In genomic region chr2:128362186-128362888, GRCh38 we compare ENCODE assay signal across 20 cellular contexts. TPM values are rescaled to one million over a fixed set of nuclear protein-coding genes. Genes with fewer than 3 reads are reported as not detected.
A peak's percentile ranks its signal among the peaks of the same experiment; 100 is the strongest.
DNase-seq lines count a peak whose midpoint lies in the region; ATAC-seq, FAIRE-seq and TF ChIP-seq lines count a peak whose summit lies in the region.
"Had no signal": no experiment of that assay in that cellular context is flagged by ENCODE, and none has a peak within 500 bp of the region (broad histone marks: within the 10 kb centered on the region; RNA-seq: fewer than 3 reads in every experiment).

No MANE protein-coding gene starts in this region.

- H3K4me3 ChIP-seq in choroid plexus epithelial cell (ENCODE audit: low read depth, low read length): no peak overlapping the region
- H3K4me3 ChIP-seq: pancreas, Peyer's patch, testis had no signal

- ATAC-seq in activated naive CD8-positive, alpha-beta T cell treated with anti-CD3 and anti-CD28 coated beads, Interleukin-2, amount 10 ng/mL, durations not matched to agents 7 days and 5 days (ENCODE audit: low read depth): no peak
- ATAC-seq in activated naive CD8-positive, alpha-beta T cell treated with anti-CD3 and anti-CD28 coated beads, Interleukin-2, amount 50 U/mL, for 24 hours: no peak
- ATAC-seq in HG02981 (IDR thresholded peaks at IDR 0.05; ENCODE audit: unreplicated experiment) (no peak), GM19351 (IDR thresholded peaks at IDR 0.05; ENCODE audit: unreplicated experiment) (no peak)
- ATAC-seq: activated T-cell treated with anti-CD3 and anti-CD28 coated beads, Interleukin-2, amount 50 U/mL, for 72 hours had no signal

- DNase-seq in activated naive CD8-positive, alpha-beta T cell treated with anti-CD3 and anti-CD28 coated beads, Interleukin-2, amount 10 ng/mL, durations not matched to agents 7 days and 5 days: peak; percentile 2
- DNase-seq in activated naive CD8-positive, alpha-beta T cell treated with anti-CD3 and anti-CD28 coated beads, Interleukin-2, amount 50 U/mL, for 24 hours: no peak
- DNase-seq in choroid plexus epithelial cell (ENCODE audit: low read depth): peak; percentile 20
- peak in 1 of 2 experiments; percentile 37 for DNase-seq in mesothelial cell of epicardium (ENCODE audit: low spot score in 2 of 2, unreplicated experiment in 2 of 2)
- no peak for DNase-seq in urothelium cell line (ENCODE audit: low spot score)
- DNase-seq in LoVo (ENCODE audit: low spot score): no peak
- DNase-seq: activated CD4-positive, alpha-beta T cell treated with anti-CD3 and anti-CD28 coated beads for 48 hours; activated T-cell treated with anti-CD3 and anti-CD28 coated beads, Interleukin-2, amount 50 U/mL, for 72 hours; amygdala; dermis blood vessel endothelial cell; NCI-H1930; NCI-H526; T-helper 2 cell; testis had no signal

- POLR2A ChIA-PET in activated naive CD8-positive, alpha-beta T cell treated with anti-CD3 and anti-CD28 coated beads, Interleukin-2, amount 10 ng/mL, durations not matched to agents 7 days and 5 days (lab: Charles Lee): no interaction called here

- no peaks in the 10 kb centered on the region for H3K9me3 Mint-ChIP-seq in activated naive CD8-positive, alpha-beta T cell treated with anti-CD3 and anti-CD28 coated beads, Interleukin-2, amount 10 ng/mL, durations not matched to agents 7 days and 5 days
- no peaks in the 10 kb centered on the region for H3K9me3 Mint-ChIP-seq in activated naive CD8-positive, alpha-beta T cell treated with anti-CD3 and anti-CD28 coated beads, Interleukin-2, amount 50 U/mL, for 24 hours
- H3K9me3 Mint-ChIP-seq in mesothelial cell of epicardium: no peaks in the 10 kb centered on the region
- H3K9me3 Mint-ChIP-seq: activated T-cell treated with anti-CD3 and anti-CD28 coated beads, Interleukin-2, amount 50 U/mL, for 72 hours; memory B cell had no signal

- no peak overlapping the region for H3K27ac Mint-ChIP-seq in activated naive CD8-positive, alpha-beta T cell treated with anti-CD3 and anti-CD28 coated beads, Interleukin-2, amount 10 ng/mL, durations not matched to agents 7 days and 5 days
- no peak overlapping the region for H3K27ac Mint-ChIP-seq in activated naive CD8-positive, alpha-beta T cell treated with anti-CD3 and anti-CD28 coated beads, Interleukin-2, amount 50 U/mL, for 24 hours
- peak overlapping the region; percentile 97 for H3K27ac Mint-ChIP-seq in mesothelial cell of epicardium
- H3K27ac Mint-ChIP-seq: activated T-cell treated with anti-CD3 and anti-CD28 coated beads, Interleukin-2, amount 50 U/mL, for 72 hours; memory B cell had no signal

- no peaks in the 10 kb centered on the region for H3K4me1 Mint-ChIP-seq in activated naive CD8-positive, alpha-beta T cell treated with anti-CD3 and anti-CD28 coated beads, Interleukin-2, amount 10 ng/mL, durations not matched to agents 7 days and 5 days
- no peaks in the 10 kb centered on the region for H3K4me1 Mint-ChIP-seq in activated naive CD8-positive, alpha-beta T cell treated with anti-CD3 and anti-CD28 coated beads, Interleukin-2, amount 50 U/mL, for 24 hours
- peaks cover 41% of the 10 kb centered on the region for H3K4me1 Mint-ChIP-seq in mesothelial cell of epicardium
- H3K4me1 Mint-ChIP-seq: CD14-positive monocyte, memory B cell had no signal

- no peak for TF ChIP-seq CTCF in choroid plexus epithelial cell (conservative IDR thresholded peaks at IDR 0.05; ENCODE audit: low read depth, low read length)
- no peak for TF ChIP-seq CTCF in mesothelial cell of epicardium (IDR thresholded peaks at IDR 0.05; ENCODE audit: unreplicated experiment)

- H3K36me3 Mint-ChIP-seq in activated naive CD8-positive, alpha-beta T cell treated with anti-CD3 and anti-CD28 coated beads, Interleukin-2, amount 10 ng/mL, durations not matched to agents 7 days and 5 days: no peaks in the 10 kb centered on the region
- H3K36me3 Mint-ChIP-seq in activated naive CD8-positive, alpha-beta T cell treated with anti-CD3 and anti-CD28 coated beads, Interleukin-2, amount 50 U/mL, for 24 hours (ENCODE audit: low read depth): no peaks in the 10 kb centered on the region
- H3K36me3 Mint-ChIP-seq in mesothelial cell of epicardium: no peaks in the 10 kb centered on the region
- H3K36me3 Mint-ChIP-seq: CD14-positive monocyte, memory B cell had no signal

- no peak overlapping the region for H3K4me3 Mint-ChIP-seq in activated naive CD8-positive, alpha-beta T cell treated with anti-CD3 and anti-CD28 coated beads, Interleukin-2, amount 10 ng/mL, durations not matched to agents 7 days and 5 days
- H3K4me3 Mint-ChIP-seq in activated naive CD8-positive, alpha-beta T cell treated with anti-CD3 and anti-CD28 coated beads, Interleukin-2, amount 50 U/mL, for 24 hours: no peak overlapping the region
- no peak overlapping the region for H3K4me3 Mint-ChIP-seq in mesothelial cell of epicardium
- H3K4me3 Mint-ChIP-seq: activated T-cell treated with anti-CD3 and anti-CD28 coated beads, Interleukin-2, amount 50 U/mL, for 72 hours; CD14-positive monocyte; memory B cell had no signal

- H3K27me3 Mint-ChIP-seq in activated naive CD8-positive, alpha-beta T cell treated with anti-CD3 and anti-CD28 coated beads, Interleukin-2, amount 10 ng/mL, durations not matched to agents 7 days and 5 days: peaks cover 26% of the 10 kb centered on the region
- H3K27me3 Mint-ChIP-seq in activated naive CD8-positive, alpha-beta T cell treated with anti-CD3 and anti-CD28 coated beads, Interleukin-2, amount 50 U/mL, for 24 hours: no peaks in the 10 kb centered on the region
- H3K27me3 Mint-ChIP-seq in mesothelial cell of epicardium (ENCODE audit: low read depth): no peaks in the 10 kb centered on the region

- FAIRE-seq in urothelium cell line (lab: Jason Lieb, UNC): peak; percentile 97
- FAIRE-seq: pancreas had no signal

RNA-seq across cellular contexts. Expression of gene HS6ST1, which starts 43.7 kb away (rescaled TPM):
- 10 to 100 TPM; 10.1 to 11.4 TPM for total RNA-seq in activated naive CD8-positive, alpha-beta T cell treated with anti-CD3 and anti-CD28 coated beads, Interleukin-2, amount 10 ng/mL, durations not matched to agents 7 days and 5 days
- total RNA-seq in mesothelial cell of epicardium: 139 to 141 TPM (median 141 TPM) in 3 replicates

Comparison
In these comparisons a context has a peak if more than half of its experiments do, and no peak if none do; other contexts are left out.
1. DNase-seq: peak in activated naive CD8-positive, alpha-beta T cell treated with anti-CD3 and anti-CD28 coated beads, Interleukin-2, amount 10 ng/mL, durations not matched to agents 7 days and 5 days (single experiment) and choroid plexus epithelial cell (single experiment); none in activated naive CD8-positive, alpha-beta T cell treated with anti-CD3 and anti-CD28 coated beads, Interleukin-2, amount 50 U/mL, for 24 hours (single experiment), urothelium cell line (single experiment) and LoVo (single experiment).
2. RNA of gene HS6ST1, which starts 43.7 kb away (total RNA-seq): 139 to 141 TPM in mesothelial cell of epicardium; 10.1 to 11.4 TPM in activated naive CD8-positive, alpha-beta T cell treated with anti-CD3 and anti-CD28 coated beads, Interleukin-2, amount 10 ng/mL, durations not matched to agents 7 days and 5 days; every median in the first group is over 10 times any median in the second.